Comparison of ENCODE assay signal across 8 cellular contexts in genomic region chr21:45018131-45019075, GRCh38. TPM values are rescaled to one million over a fixed set of nuclear protein-coding genes. Genes with fewer than 3 reads are reported as not detected.
A peak's percentile ranks its signal among the peaks of the same experiment; 100 is the strongest.
DNase-seq lines count a peak whose midpoint lies in the region; ATAC-seq and TF ChIP-seq lines count a peak whose summit lies in the region.

No MANE protein-coding gene starts in this region.

- no peak overlapping the region for H3K14ac ChIP-seq in neuronal stem cell (ENCODE audit: low read length)

- peak overlapping the region; percentile 68 for H2BK15ac ChIP-seq in neuronal stem cell (ENCODE audit: low read length)

- POLR2A ChIA-PET in BJ (lab: Charles Lee) = no interaction called here

- peak overlapping the region; percentile 31 for H4K91ac ChIP-seq in neuronal stem cell (ENCODE audit: low read depth, low read length, poor library complexity)

- H3K23ac ChIP-seq in neuronal stem cell (ENCODE audit: low read depth, low read length, poor library complexity) = peak overlapping the region; percentile 74

- H3K4me1 ChIP-seq in SJSA1 (replicated peaks) (peaks cover 28% of the 10 kb centered on the region), esophagus (ENCODE audit: control insufficient read depth in 2 of 2, insufficient read depth in 2 of 2, low read length in 1 of 2) (peaks cover 2 to 3% of the 10 kb centered on the region in 2 donors), neuronal stem cell (ENCODE audit: control insufficient read depth in 2 of 2, insufficient read depth in 1 of 2, low read depth in 1 of 2, low read length in 2 of 2) (peaks cover 11 to 32% of the 10 kb centered on the region in 2 donors)

- H3K9me3 ChIP-seq in SJSA1 (replicated peaks) (peaks cover under 1% of the 10 kb centered on the region), esophagus (ENCODE audit: control insufficient read depth in 2 of 2, insufficient read depth in 1 of 2, low read depth in 1 of 2, low read length in 1 of 2) (no peaks in the 10 kb centered on the region), neuronal stem cell (replicated peaks in 1 of 2; ENCODE audit: control insufficient read depth in 2 of 2, insufficient read depth in 1 of 2, low read depth in 1 of 2, low read length in 2 of 2) (peaks cover 2 to 3% of the 10 kb centered on the region in 2 donors)

- ATAC-seq in esophagus mucosa = no peak

- DNase-seq in BJ (ENCODE audit: low read depth) (no peak), SJSA1 (ENCODE audit: low read depth in 1 of 2, low spot score in 2 of 2) (no peak), neuronal stem cell (ENCODE audit: low spot score) (no peak), LoVo (ENCODE audit: low spot score) (no peak), DMS79 treated with DMSO at 0.1 percent for 48 hours (lab: John Stamatoyannopoulos, UW) (no peak)
- DNase-seq in stimulated activated CD4-positive, alpha-beta T cell treated with anti-CD3 and anti-CD28 coated beads, Interleukin-12 subunit alpha, Interleukin-12 subunit beta, amount 100 ng/mL, for 4 hours = no peak

- H3K9ac ChIP-seq in neuronal stem cell (ENCODE audit: low read depth, low read length, poor library complexity) = peak overlapping the region; percentile 78

- H3K27me3 ChIP-seq in BJ (ENCODE audit: control insufficient read depth, insufficient read depth, low read length) (no peaks in the 10 kb centered on the region), SJSA1 (replicated peaks) (no peaks in the 10 kb centered on the region), esophagus (ENCODE audit: control insufficient read depth in 1 of 2, insufficient read depth in 2 of 2, low read length in 2 of 2) (no peaks in the 10 kb centered on the region), neuronal stem cell (ENCODE audit: control insufficient read depth in 3 of 3, insufficient read depth in 3 of 3, low read depth in 1 of 3, low read length in 3 of 3) (peaks cover 0 to 48% (median 21%) of the 10 kb centered on the region in 3 experiments)

- 13 to 21% methylated on average over 53 to 97 of the region's 101 CpGs for WGBS in esophagus, 2 donors
- no CpG with 5 or more reads among the region's 101 CpGs for WGBS in neuronal stem cell (ENCODE audit: extremely low coverage in 2 of 2, insufficient read length in 2 of 2, insufficient replicate concordance in 1 of 2), 2 donors

- no peak overlapping the region for H2BK120ac ChIP-seq in neuronal stem cell (ENCODE audit: low read depth, low read length)

- H2AK5ac ChIP-seq in neuronal stem cell (ENCODE audit: low read depth, low read length) = no peak overlapping the region

- no peak for TF ChIP-seq CTCF in BJ (IDR thresholded peaks at IDR 0.05; ENCODE audit: insufficient read depth, low read depth, low read length)

- H3K36me3 ChIP-seq in BJ (ENCODE audit: control insufficient read depth, insufficient read depth, low read length) (no peaks in the 10 kb centered on the region), SJSA1 (no peaks in the 10 kb centered on the region), esophagus (ENCODE audit: control insufficient read depth in 2 of 2, insufficient read depth in 2 of 2, low read length in 1 of 2) (no peaks in the 10 kb centered on the region), neuronal stem cell (replicated peaks in 1 of 2; ENCODE audit: control insufficient read depth in 2 of 2, insufficient read depth in 2 of 2, low read length in 2 of 2) (no peaks in the 10 kb centered on the region)

- H3K18ac ChIP-seq in neuronal stem cell (ENCODE audit: low read length) = peak overlapping the region; percentile 93

- H2AFZ ChIP-seq in neuronal stem cell (ENCODE audit: low read length) = peak overlapping the region; percentile 15

- H3K27ac ChIP-seq in SJSA1 = peak overlapping the region; percentile 31; the same call in 1 of the 2 replicates
- H3K27ac ChIP-seq in esophagus (ENCODE audit: low read depth in 2 of 2, low read length in 1 of 2) = peak overlapping the region in 1 of 2 donors; percentile 32
- no peak overlapping the region for H3K27ac ChIP-seq in neuronal stem cell (replicated peaks; ENCODE audit: low read length)

- peak overlapping the region; percentile 39 for H3K4me3 ChIP-seq in BJ (ENCODE audit: low read depth, low read length)
- peak overlapping the region; percentile 33 for H3K4me3 ChIP-seq in SJSA1
- peak overlapping the region; percentile 12 to 29 for H3K4me3 ChIP-seq in esophagus (ENCODE audit: low read depth in 1 of 2, low read length in 2 of 2)
- peak overlapping the region in 1 of 2 donors; percentile 72 for H3K4me3 ChIP-seq in neuronal stem cell (ENCODE audit: low read length in 2 of 2)

- peak overlapping the region; percentile 94 for H3K4me2 ChIP-seq in neuronal stem cell (ENCODE audit: insufficient read depth, low read length, poor library complexity, severe bottlenecking)

- H2BK5ac ChIP-seq in neuronal stem cell (ENCODE audit: low read length) = no peak overlapping the region

- H2BK12ac ChIP-seq in neuronal stem cell (ENCODE audit: low read length) = peak overlapping the region; percentile 77

- no peak overlapping the region for H4K8ac ChIP-seq in neuronal stem cell (ENCODE audit: low read depth, low read length)

- no peak overlapping the region for H3K4ac ChIP-seq in neuronal stem cell (ENCODE audit: low read length)

- CTCF ChIA-PET in BJ (lab: Yijun Ruan, JAX) = no interaction called here

- no peaks in the 10 kb centered on the region for H3K79me1 ChIP-seq in neuronal stem cell (ENCODE audit: low read depth, low read length)

RNA-seq across cellular contexts. Expression of gene ADARB1, which starts 56.0 kb away (rescaled TPM):
- polyA plus RNA-seq in BJ (2011; rRNA removed) (8.9 and 10.9 TPM in 2 replicates), esophagus (1 to 10 TPM; 4.7 to 7.9 TPM)
- polyA minus RNA-seq in BJ (2011; rRNA and poly(A)+ RNA removed) = 13.5 and 15.4 TPM in 2 replicates
- total RNA-seq in SJSA1 (2014; rRNA removed; shearing (Covaris generic)) = 6.7 and 7.9 TPM in 2 replicates
- 5.9 TPM for polyA plus RNA-seq in neuronal stem cell (2013, experiment 1 of 2)
- 6.1 TPM for polyA plus RNA-seq in neuronal stem cell (2013, experiment 2 of 2)
- 5.9 TPM for total RNA-seq in esophagus mucosa
